ENCODE assay signal across 25 cellular contexts in genomic region chr11:131290111-131290510, GRCh38.
"Had no signal": no experiment of that assay in that cellular context is flagged by ENCODE, and none has a peak within 500 bp of the region (broad histone marks: within the 10 kb centered on the region; RNA-seq: fewer than 3 reads in every experiment).

No MANE protein-coding gene starts in this region.

- H3K4me2 ChIP-seq: KMS-11, SK-N-SH had no signal

- H3K27ac ChIP-seq: HL-60, KMS-11, RWPE1 had no signal

- H3K36me3 Mint-ChIP-seq: IgD-negative memory B cell had no signal

- DNase-seq: Kasumi-1, MV-4-11, NCI-H1048, NCI-H1105, NCI-H1436 treated with DMSO at 0.1 percent for 48 hours, NCI-H1694, NCI-H187 treated with DMSO at 0.1 percent for 48 hours, NCI-H2029 treated with DMSO at 0.1 percent for 48 hours, NCI-H2171 treated with DMSO at 0.1 percent for 48 hours, NCI-H345, NCI-H446 treated with DMSO at 0.1 percent for 48 hours, NCI-H510A treated with DMSO at 0.1 percent for 48 hours, NCI-H526, NCI-H774, PC-3, SHP77, SK-N-SH, SW 1271 had no signal

- H3K4me3 Mint-ChIP-seq: IgD-negative memory B cell had no signal

- H3K4me3 ChIP-seq: K562 had no signal

- H3K27ac Mint-ChIP-seq: IgD-negative memory B cell had no signal

- ATAC-seq: K562, Panc1, PC-3 had no signal

- FAIRE-seq: HTR-8/SVneo, K562 had no signal

- H3K9ac ChIP-seq: KMS-11, SK-N-SH had no signal

- H3K4me1 Mint-ChIP-seq: IgD-negative memory B cell had no signal
